1 cellular context compared by ENCODE assay signal in genomic region chr9:30913331-30913730, GRCh38.
TF ChIP-seq lines count a peak whose summit lies in the region.

No MANE protein-coding gene starts in this region.

TF ChIP-seq in H1, 55 proteins besides CTCF, POLR2A, EP300 and RAD21:
- no peak for TF ChIP-seq SAP30 (IDR thresholded peaks at IDR 0.05; ENCODE audit: insufficient read depth, insufficient replicate concordance, low read length)
- no peak for TF ChIP-seq ATF3 (IDR thresholded peaks at IDR 0.05; ENCODE audit: insufficient read depth, low read depth, low read length)
- no peak for TF ChIP-seq SP4 (IDR thresholded peaks at IDR 0.05; ENCODE audit: low read length)
- no peak for TF ChIP-seq TAF7 (optimal IDR thresholded peaks at IDR 0.05; ENCODE audit: borderline replicate concordance, low read depth, low read length)
- TF ChIP-seq NRF1 (IDR thresholded peaks at IDR 0.05; ENCODE audit: low read depth, low read length), result no peak
- TF ChIP-seq, protein P1, sequence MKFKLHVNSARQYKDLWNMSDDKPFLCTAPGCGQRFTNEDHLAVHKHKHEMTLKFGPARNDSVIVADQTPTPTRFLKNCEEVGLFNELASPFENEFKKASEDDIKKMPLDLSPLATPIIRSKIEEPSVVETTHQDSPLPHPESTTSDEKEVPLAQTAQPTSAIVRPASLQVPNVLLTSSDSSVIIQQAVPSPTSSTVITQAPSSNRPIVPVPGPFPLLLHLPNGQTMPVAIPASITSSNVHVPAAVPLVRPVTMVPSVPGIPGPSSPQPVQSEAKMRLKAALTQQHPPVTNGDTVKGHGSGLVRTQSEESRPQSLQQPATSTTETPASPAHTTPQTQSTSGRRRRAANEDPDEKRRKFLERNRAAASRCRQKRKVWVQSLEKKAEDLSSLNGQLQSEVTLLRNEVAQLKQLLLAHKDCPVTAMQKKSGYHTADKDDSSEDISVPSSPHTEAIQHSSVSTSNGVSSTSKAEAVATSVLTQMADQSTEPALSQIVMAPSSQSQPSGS (IDR thresholded peaks at IDR 0.05; ENCODE audit: low read length), result no peak
- TF ChIP-seq EZH2 (IDR thresholded peaks at IDR 0.05; ENCODE audit: low read depth, low read length, severe bottlenecking), result no peak
- no peak for TF ChIP-seq USF2 (IDR thresholded peaks at IDR 0.05; ENCODE audit: low read length)
- TF ChIP-seq CHD1 (IDR thresholded peaks at IDR 0.05; ENCODE audit: low read depth, low read length), result no peak
- TF ChIP-seq JUND (IDR thresholded peaks at IDR 0.05; ENCODE audit: low read length), result no peak
- TF ChIP-seq CBX8 (IDR thresholded peaks at IDR 0.05; ENCODE audit: borderline replicate concordance, low read depth, low read length), result no peak
- 0 out of 2 replicates have a peak, but pooled peaks have one; percentile 41 for TF ChIP-seq POU5F1 (IDR thresholded peaks at IDR 0.05; ENCODE audit: low read depth, low read length)
- 0 out of 2 replicates have a peak, but pooled peaks have one; percentile 20 for TF ChIP-seq TEAD4 (IDR thresholded peaks at IDR 0.05; ENCODE audit: low read depth, low read length)
- TF ChIP-seq BRCA1 (IDR thresholded peaks at IDR 0.05; ENCODE audit: low read depth, low read length), result no peak
- no peak for TF ChIP-seq CREB1 (IDR thresholded peaks at IDR 0.05)
- no peak for TF ChIP-seq POLR2AphosphoS5 (IDR thresholded peaks at IDR 0.05; ENCODE audit: low read depth, low read length)
- no peak for TF ChIP-seq SP2 (IDR thresholded peaks at IDR 0.05; ENCODE audit: low read length)
- no peak for TF ChIP-seq HDAC6 (IDR thresholded peaks at IDR 0.05; ENCODE audit: low read depth, low read length)
- TF ChIP-seq CHD7 (IDR thresholded peaks at IDR 0.05; ENCODE audit: insufficient replicate concordance, low read length), result peak; percentile 65
- TF ChIP-seq NANOG (IDR thresholded peaks at IDR 0.05; ENCODE audit: insufficient read depth, low read depth, low read length, poor library complexity, severe bottlenecking), result peak; percentile 39
- TF ChIP-seq E2F6 (IDR thresholded peaks at IDR 0.05), result no peak
- no peak for TF ChIP-seq MAFK (IDR thresholded peaks at IDR 0.05; ENCODE audit: low read depth, low read length)
